ENCODE assay signal across 32 cellular contexts in genomic region chr4:142079951-142080350, GRCh38.
"Had no signal": no experiment of that assay in that cellular context is flagged by ENCODE, and none has a peak within 500 bp of the region (broad histone marks: within the 10 kb centered on the region; RNA-seq: fewer than 3 reads in every experiment).

No MANE protein-coding gene starts in this region.

- DNase-seq: activated CD4-positive, alpha-beta memory T cell treated with anti-CD3 and anti-CD28 coated beads for 36 hours; activated CD4-positive, alpha-beta T cell treated with anti-CD3 and anti-CD28 coated beads for 36 hours; activated CD4-positive, alpha-beta T cell treated with anti-CD3 and anti-CD28 coated beads, Interleukin-2, amount 10 ng/mL, durations not matched to agents 24 days and 14 days; activated CD4-positive, CD25-positive, alpha-beta regulatory T cell; activated CD4-positive, CD25-positive, alpha-beta regulatory T cell treated with anti-CD3 and anti-CD28 coated beads, Interleukin-2, amount 50 U/mL, for 72 hours; activated CD8-positive, alpha-beta memory T cell treated with anti-CD3 and anti-CD28 coated beads, Interleukin-2, amount 10 ng/mL, durations not matched to agents 7 days and 5 days; activated CD8-positive, alpha-beta memory T cell treated with anti-CD3 and anti-CD28 coated beads, Interleukin-2, amount 50 U/mL, for 4 hours; activated CD8-positive, alpha-beta T cell treated with anti-CD3 and anti-CD28 coated beads, Interleukin-2, amount 10 ng/mL, durations not matched to agents 7 days and 5 days; activated gamma-delta T cell; activated naive CD4-positive, alpha-beta T cell; activated naive CD4-positive, alpha-beta T cell treated with anti-CD3 and anti-CD28 coated beads, Interleukin-2, amount 50 U/mL, for 16 hours; activated naive CD8-positive, alpha-beta T cell treated with anti-CD3 and anti-CD28 coated beads, Interleukin-2, amount 10 ng/mL, durations not matched to agents 7 days and 5 days; activated T-cell treated with anti-CD3 and anti-CD28 coated beads, Interleukin-2, amount 50 U/mL, for 1 hour; activated T-cell treated with anti-CD3 and anti-CD28 coated beads, Interleukin-2, amount 50 U/mL, for 48 hours; dorsolateral prefrontal cortex; effector memory CD4-positive, alpha-beta T cell; endodermal cell; erythroblast; esophagus squamous epithelium; foreskin fibroblast; gastrocnemius medialis; glutamatergic neuron; heart left ventricle; T-helper 1 cell; T-helper 2 cell had no signal

- H3K36me3 ChIP-seq: ascending aorta, breast epithelium, esophagus squamous epithelium had no signal

- H3K4me3 Mint-ChIP-seq: activated CD4-positive, alpha-beta memory T cell treated with anti-CD3 and anti-CD28 coated beads for 36 hours; activated CD4-positive, alpha-beta T cell treated with anti-CD3 and anti-CD28 coated beads for 36 hours; activated CD4-positive, alpha-beta T cell treated with anti-CD3 and anti-CD28 coated beads, Interleukin-2, amount 10 ng/mL, durations not matched to agents 24 days and 14 days; activated CD8-positive, alpha-beta memory T cell treated with anti-CD3 and anti-CD28 coated beads, Interleukin-2, amount 10 ng/mL, durations not matched to agents 7 days and 5 days; activated CD8-positive, alpha-beta T cell treated with anti-CD3 and anti-CD28 coated beads, Interleukin-2, amount 10 ng/mL, durations not matched to agents 7 days and 5 days; activated naive CD8-positive, alpha-beta T cell treated with anti-CD3 and anti-CD28 coated beads, Interleukin-2, amount 10 ng/mL, durations not matched to agents 7 days and 5 days; activated T-helper 1 cell treated with anti-CD3 and anti-CD28 coated beads, Interleukin-12 subunit alpha, Interleukin-12 subunit beta, Interleukin-2, Interleukin-4 antibody, amounts not matched to agents 30 ng/mL and 10 ng/mL and 1 ng/mL, durations not matched to agents 14 hours and 24 hours and 36 hours; brain; central memory CD8-positive, alpha-beta T cell; dendritic cell treated with granulocyte-macrophage colony-stimulating factor and Interleukin-4, amounts not matched to agents 40 ng/mL and 50 ng/mL, for 4 days; endodermal cell had no signal

- H3K4me1 ChIP-seq: ascending aorta, breast epithelium, esophagus squamous epithelium, gastrocnemius medialis had no signal

- H3K27me3 Mint-ChIP-seq: activated CD4-positive, alpha-beta memory T cell treated with anti-CD3 and anti-CD28 coated beads for 36 hours; activated CD4-positive, alpha-beta T cell treated with anti-CD3 and anti-CD28 coated beads for 36 hours; activated CD4-positive, alpha-beta T cell treated with anti-CD3 and anti-CD28 coated beads, Interleukin-2, amount 10 ng/mL, durations not matched to agents 24 days and 14 days; activated CD8-positive, alpha-beta memory T cell treated with anti-CD3 and anti-CD28 coated beads, Interleukin-2, amount 10 ng/mL, durations not matched to agents 7 days and 5 days; activated naive CD8-positive, alpha-beta T cell treated with anti-CD3 and anti-CD28 coated beads, Interleukin-2, amount 10 ng/mL, durations not matched to agents 7 days and 5 days; brain; central memory CD8-positive, alpha-beta T cell; dendritic cell treated with granulocyte-macrophage colony-stimulating factor and Interleukin-4, amounts not matched to agents 40 ng/mL and 50 ng/mL, for 4 days had no signal

- ATAC-seq: activated CD4-positive, alpha-beta T cell treated with anti-CD3 and anti-CD28 coated beads for 36 hours; activated CD8-positive, alpha-beta memory T cell treated with anti-CD3 and anti-CD28 coated beads, Interleukin-2, amount 10 ng/mL, durations not matched to agents 7 days and 5 days; activated CD8-positive, alpha-beta T cell treated with anti-CD3 and anti-CD28 coated beads, Interleukin-2, amount 10 ng/mL, durations not matched to agents 7 days and 5 days; gastrocnemius medialis; heart left ventricle had no signal

- H3K4me3 ChIP-seq: ascending aorta, breast epithelium, coronary artery, dorsolateral prefrontal cortex, esophagus squamous epithelium, gastrocnemius medialis, heart left ventricle had no signal

- H3K9me3 ChIP-seq: ascending aorta, breast epithelium, esophagus squamous epithelium, gastrocnemius medialis, heart left ventricle had no signal

- H3K27me3 ChIP-seq: ascending aorta, breast epithelium, dorsolateral prefrontal cortex, esophagus squamous epithelium, gastrocnemius medialis, heart left ventricle had no signal

- H3K27ac ChIP-seq: ascending aorta, breast epithelium, coronary artery, dorsolateral prefrontal cortex, esophagus squamous epithelium, gastrocnemius medialis, heart left ventricle had no signal

- H3K9me3 Mint-ChIP-seq: activated CD4-positive, alpha-beta memory T cell treated with anti-CD3 and anti-CD28 coated beads for 36 hours; activated CD4-positive, alpha-beta T cell treated with anti-CD3 and anti-CD28 coated beads, Interleukin-2, amount 10 ng/mL, durations not matched to agents 24 days and 14 days; activated naive CD8-positive, alpha-beta T cell treated with anti-CD3 and anti-CD28 coated beads, Interleukin-2, amount 10 ng/mL, durations not matched to agents 7 days and 5 days; activated T-helper 1 cell treated with anti-CD3 and anti-CD28 coated beads, Interleukin-12 subunit alpha, Interleukin-12 subunit beta, Interleukin-2, Interleukin-4 antibody, amounts not matched to agents 30 ng/mL and 10 ng/mL and 1 ng/mL, durations not matched to agents 14 hours and 24 hours and 36 hours; brain; central memory CD8-positive, alpha-beta T cell; dendritic cell treated with granulocyte-macrophage colony-stimulating factor and Interleukin-4, amounts not matched to agents 40 ng/mL and 50 ng/mL, for 4 days; endodermal cell had no signal

- H3K27ac Mint-ChIP-seq: activated CD4-positive, alpha-beta memory T cell treated with anti-CD3 and anti-CD28 coated beads for 36 hours; activated CD4-positive, alpha-beta T cell treated with anti-CD3 and anti-CD28 coated beads for 36 hours; activated CD4-positive, alpha-beta T cell treated with anti-CD3 and anti-CD28 coated beads, Interleukin-2, amount 10 ng/mL, durations not matched to agents 24 days and 14 days; activated CD8-positive, alpha-beta memory T cell treated with anti-CD3 and anti-CD28 coated beads, Interleukin-2, amount 10 ng/mL, durations not matched to agents 7 days and 5 days; activated CD8-positive, alpha-beta T cell treated with anti-CD3 and anti-CD28 coated beads, Interleukin-2, amount 10 ng/mL, durations not matched to agents 7 days and 5 days; activated naive CD8-positive, alpha-beta T cell treated with anti-CD3 and anti-CD28 coated beads, Interleukin-2, amount 10 ng/mL, durations not matched to agents 7 days and 5 days; activated T-helper 1 cell treated with anti-CD3 and anti-CD28 coated beads, Interleukin-12 subunit alpha, Interleukin-12 subunit beta, Interleukin-2, Interleukin-4 antibody, amounts not matched to agents 30 ng/mL and 10 ng/mL and 1 ng/mL, durations not matched to agents 14 hours and 24 hours and 36 hours; brain; dendritic cell treated with granulocyte-macrophage colony-stimulating factor and Interleukin-4, amounts not matched to agents 40 ng/mL and 50 ng/mL, for 4 days; endodermal cell had no signal

- H3K36me3 Mint-ChIP-seq: brain had no signal

- H3K4me1 Mint-ChIP-seq: activated CD4-positive, alpha-beta T cell treated with anti-CD3 and anti-CD28 coated beads for 36 hours; activated CD4-positive, alpha-beta T cell treated with anti-CD3 and anti-CD28 coated beads, Interleukin-2, amount 10 ng/mL, durations not matched to agents 24 days and 14 days; activated CD8-positive, alpha-beta memory T cell treated with anti-CD3 and anti-CD28 coated beads, Interleukin-2, amount 10 ng/mL, durations not matched to agents 7 days and 5 days; activated naive CD8-positive, alpha-beta T cell treated with anti-CD3 and anti-CD28 coated beads, Interleukin-2, amount 10 ng/mL, durations not matched to agents 7 days and 5 days; brain; central memory CD8-positive, alpha-beta T cell had no signal
